Comparison of ENCODE assay signal across 1 cellular context in genomic region chr7:44768663-44769361, GRCh38.
A peak's percentile ranks its signal among the peaks of the same experiment; 100 is the strongest.
TF ChIP-seq lines count a peak whose summit lies in the region.

No MANE protein-coding gene starts in this region.

TF ChIP-seq in K562, 482 proteins besides CTCF, POLR2A, EP300 and RAD21:
- 0 out of 2 replicates have a peak, but pooled peaks have one; percentile 17 for TF ChIP-seq MAX (CRISPR knock-in tag; IDR thresholded peaks at IDR 0.05)
- 0 out of 2 replicates have a peak, but pooled peaks have one; percentile 2 for TF ChIP-seq VEZF1 (CRISPR knock-in tag; IDR thresholded peaks at IDR 0.05)
- no peak for TF ChIP-seq ZNF639 (CRISPR knock-in tag; conservative IDR thresholded peaks at IDR 0.05 in 1 of 2, IDR thresholded peaks at IDR 0.05 in 1 of 2)
- TF ChIP-seq TCFL5 (CRISPR knock-in tag; conservative IDR thresholded peaks at IDR 0.05), result no peak
- no peak for TF ChIP-seq PRMT5 (CRISPR knock-in tag; IDR thresholded peaks at IDR 0.05)
- no peak for TF ChIP-seq NFXL1 (CRISPR knock-in tag; IDR thresholded peaks at IDR 0.05)
- no peak for TF ChIP-seq FOXA1 (IDR thresholded peaks at IDR 0.05; ENCODE audit: borderline replicate concordance)
- TF ChIP-seq HNRNPL (IDR thresholded peaks at IDR 0.05; ENCODE audit: low read depth, low read length), result no peak
- no peak for TF ChIP-seq TCF7L2 (IDR thresholded peaks at IDR 0.05; ENCODE audit: low read depth, low read length)
- TF ChIP-seq HNRNPUL1 (IDR thresholded peaks at IDR 0.05; ENCODE audit: low read length), result no peak
- no peak for TF ChIP-seq E2F5 (CRISPR knock-in tag; IDR thresholded peaks at IDR 0.05)
- TF ChIP-seq ZNF239 (CRISPR knock-in tag; IDR thresholded peaks at IDR 0.05), result no peak
- no peak for TF ChIP-seq ZBTB2 (IDR thresholded peaks at IDR 0.05)
- peak; percentile 37; the same call in 1 of the 2 replicates for TF ChIP-seq POLR2G (IDR thresholded peaks at IDR 0.05; ENCODE audit: low read depth, low read length)
- TF ChIP-seq MAFG (tag; conservative IDR thresholded peaks at IDR 0.05), result no peak
- TF ChIP-seq GATA2 (CRISPR knock-in tag; IDR thresholded peaks at IDR 0.05), result no peak
- TF ChIP-seq MTA3 (IDR thresholded peaks at IDR 0.05; ENCODE audit: borderline replicate concordance), result no peak
- no peak for TF ChIP-seq SAFB2 (IDR thresholded peaks at IDR 0.05; ENCODE audit: borderline replicate concordance, low read depth, low read length, severe bottlenecking)
- no peak for TF ChIP-seq ZNF174 (CRISPR knock-in tag; IDR thresholded peaks at IDR 0.05)
- no peak for TF ChIP-seq JUNB (CRISPR knock-in tag; conservative IDR thresholded peaks at IDR 0.05)
